23 cellular contexts compared by ENCODE assay signal in the genomic region with DNA sequence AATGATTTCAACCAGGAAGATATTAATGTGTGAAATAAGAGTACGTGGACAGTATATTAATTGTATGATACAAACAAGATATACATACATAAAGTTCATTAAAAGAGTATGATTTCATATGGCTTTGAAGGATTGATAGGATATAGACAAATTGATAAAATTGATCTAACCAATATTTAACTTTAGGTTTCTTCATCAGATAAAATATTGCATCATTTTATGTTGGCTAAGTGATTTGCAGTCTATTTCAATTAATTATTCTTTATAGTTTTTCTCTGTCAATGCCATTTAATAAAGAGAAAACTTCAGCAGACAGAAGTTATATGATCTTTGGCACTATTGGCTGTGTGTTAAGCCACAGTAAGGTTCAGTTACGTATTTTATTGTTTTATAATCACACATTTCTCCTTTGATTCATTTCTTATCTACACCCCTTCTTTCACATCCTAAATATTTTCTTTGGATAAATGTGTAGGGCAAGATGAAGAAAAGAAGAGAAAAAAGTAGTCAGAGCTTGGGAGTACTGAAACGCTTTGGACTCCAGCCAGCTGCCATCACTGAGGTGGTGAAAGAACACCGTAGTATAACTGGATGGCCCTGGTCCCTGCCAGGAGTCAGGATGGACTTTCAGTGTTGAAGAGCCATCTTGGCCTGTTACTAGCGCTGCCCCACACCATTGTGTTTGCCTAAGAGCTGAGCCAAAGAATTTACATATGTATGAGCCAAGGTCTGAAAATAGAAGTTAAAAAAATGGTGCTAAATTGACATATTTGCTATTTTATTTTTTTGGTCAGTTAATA. TPM values are rescaled to one million over a fixed set of nuclear protein-coding genes. Genes with fewer than 3 reads are reported as not detected.
DNase-seq lines count a peak whose midpoint lies in the region; ATAC-seq lines count a peak whose summit lies in the region.
"Had no signal": no experiment of that assay in that cellular context is flagged by ENCODE, and none has a peak within 500 bp of the region (broad histone marks: within the 10 kb centered on the region; RNA-seq: fewer than 3 reads in every experiment).

No MANE protein-coding gene starts in this region.

- H2AK5ac ChIP-seq in mesenchymal stem cell (ENCODE audit: low read length, severe bottlenecking) = no peak overlapping the region

- no peaks in the 10 kb centered on the region for H3K79me1 ChIP-seq in mesenchymal stem cell (replicated peaks; ENCODE audit: low read length, poor library complexity, severe bottlenecking)

- no peak overlapping the region for H3K4ac ChIP-seq in mesenchymal stem cell (ENCODE audit: low read depth in 1 of 2, low read length in 2 of 2)

- H3K14ac ChIP-seq in mesenchymal stem cell (ENCODE audit: low read length in 2 of 2) = no peak overlapping the region

- H3K27ac ChIP-seq in right cardiac atrium (ENCODE audit: low read length) = no peak overlapping the region
- no peak overlapping the region for H3K27ac ChIP-seq in mesenchymal stem cell (ENCODE audit: low read length, poor library complexity, severe bottlenecking)
- H3K27ac ChIP-seq: adrenal gland, breast epithelium, PC-9, skin epidermis, VCaP had no signal

- H2BK120ac ChIP-seq in mesenchymal stem cell (ENCODE audit: low read depth, low read length) = no peak overlapping the region

- no peak overlapping the region for H4K8ac ChIP-seq in mesenchymal stem cell (ENCODE audit: low read length)

- no peak overlapping the region for H2BK12ac ChIP-seq in mesenchymal stem cell (ENCODE audit: low read length in 2 of 2)

- H3K4me1 ChIP-seq in right cardiac atrium (ENCODE audit: control insufficient read depth, insufficient read depth, low read length) = no peaks in the 10 kb centered on the region
- H3K4me1 ChIP-seq in mesenchymal stem cell (ENCODE audit: control insufficient read depth, insufficient read depth, low read depth, low read length) = no peaks in the 10 kb centered on the region
- H3K4me1 ChIP-seq: adrenal gland, breast epithelium had no signal

- H3K18ac ChIP-seq in mesenchymal stem cell (ENCODE audit: low read depth in 1 of 2, low read length in 2 of 2) = no peak overlapping the region

- intact Hi-C loops in right cardiac atrium (cut with DNase I) = no loop called here

- H3K27me3 ChIP-seq in right cardiac atrium (ENCODE audit: control insufficient read depth, insufficient read depth) (no peaks in the 10 kb centered on the region), mesenchymal stem cell (ENCODE audit: control insufficient read depth in 1 of 2, insufficient read depth in 1 of 2, low read length in 2 of 2) (no peaks in the 10 kb centered on the region)
- H3K27me3 ChIP-seq: adrenal gland, breast epithelium had no signal

- H3K9ac ChIP-seq in mesenchymal stem cell (ENCODE audit: low read length) = no peak overlapping the region

- H3K23ac ChIP-seq in mesenchymal stem cell (ENCODE audit: low read length in 2 of 2) = no peak overlapping the region

- no peak overlapping the region for H4K91ac ChIP-seq in mesenchymal stem cell (ENCODE audit: low read length)

- no peak overlapping the region for H2BK15ac ChIP-seq in mesenchymal stem cell (ENCODE audit: low read depth, poor library complexity, severe bottlenecking)

- no peaks in the 10 kb centered on the region for H3K9me3 ChIP-seq in right cardiac atrium (ENCODE audit: control insufficient read depth, low read length)
- no peaks in the 10 kb centered on the region for H3K9me3 ChIP-seq in mesenchymal stem cell (ENCODE audit: control insufficient read depth, low read length)
- H3K9me3 ChIP-seq: adrenal gland, breast epithelium had no signal

- H3K4me3 ChIP-seq in right cardiac atrium (ENCODE audit: low read length) (no peak overlapping the region), mesenchymal stem cell (ENCODE audit: insufficient read depth in 1 of 2, low read depth in 1 of 2, low read length in 2 of 2) (no peak overlapping the region)
- H3K4me3 ChIP-seq: adrenal gland, breast epithelium, PC-9, skin epidermis had no signal

- no peak overlapping the region for H2BK5ac ChIP-seq in mesenchymal stem cell (ENCODE audit: low read depth, low read length, poor library complexity, severe bottlenecking)

- no peak overlapping the region for H2AFZ ChIP-seq in mesenchymal stem cell (ENCODE audit: low read depth, low read length)
- H2AFZ ChIP-seq: PC-9 had no signal

- no peak overlapping the region for H3K4me2 ChIP-seq in mesenchymal stem cell (ENCODE audit: low read length, poor library complexity, severe bottlenecking)
- H3K4me2 ChIP-seq: PC-9 had no signal

- 48% methylated on average over 5 of the region's 5 CpGs for WGBS in right cardiac atrium
- 97% methylated on average over 3 of the region's 5 CpGs for WGBS in mesenchymal stem cell

- no peak for ATAC-seq in right cardiac atrium
- ATAC-seq: HCT116; natural killer cell; stimulated activated naive CD8-positive, alpha-beta T cell treated with anti-CD3 and anti-CD28 coated beads, Interleukin-15, amount 100 ng/mL, for 72 hours; T-helper 17 cell had no signal

- H3K36me3 ChIP-seq in mesenchymal stem cell (ENCODE audit: control insufficient read depth in 1 of 2, insufficient read depth in 2 of 2, low read depth in 1 of 2, low read length in 2 of 2) = no peaks in the 10 kb centered on the region
- H3K36me3 ChIP-seq: adrenal gland, breast epithelium had no signal

- DNase-seq in M059J (ENCODE audit: low read depth) = peak; percentile 1
- DNase-seq in astrocyte of the hippocampus (ENCODE audit: low read depth, low spot score) = peak; percentile 36
- peak in 2 of 3 donors; percentile 21 to 54 for DNase-seq in right cardiac atrium
- peak; percentile 59 for DNase-seq in pons (ENCODE audit: low spot score)
- no peak for DNase-seq in mesenchymal stem cell
- DNase-seq in stimulated activated CD4-positive, alpha-beta T cell treated with anti-CD3 and anti-CD28 coated beads, Interleukin-2, amount 100 ng/mL, for 24 hours = no peak
- no peak for DNase-seq in NCI-H2029 (lab: John Stamatoyannopoulos, UW)
- DNase-seq: activated gamma-delta T cell treated with Interleukin-2 at 50 U/mL for 16 hours; activated T-cell treated with anti-CD3 and anti-CD28 coated beads for 4 hours; mesendoderm; natural killer cell; NCI-H1436 treated with DMSO at 0.1 percent for 48 hours; NCI-H2227 treated with DMSO at 0.1 percent for 48 hours; NCI-H82; PC-9; stimulated activated CD4-positive, alpha-beta T cell treated with anti-CD3 and anti-CD28 coated beads, Interleukin-4, amount 100 ng/mL, for 4 hours; stimulated activated naive CD8-positive, alpha-beta T cell treated with anti-CD3 and anti-CD28 coated beads, Interleukin-15, amount 100 ng/mL, for 72 hours; T-helper 17 cell had no signal

RNA-seq across cellular contexts. Expression of a gene that starts 9.8 kb away (rescaled TPM):
- total RNA-seq in M059J (2014; rRNA removed; shearing (Covaris generic)) = 16.7 and 24.7 TPM in 2 replicates
- total RNA-seq in right cardiac atrium = 1 to 10 TPM; 2.5 to 5.4 (median 3.7) TPM
- 1.2 TPM for polyA plus RNA-seq in right cardiac atrium
- polyA plus RNA-seq in mesenchymal stem cell (2013, experiment 1 of 2) = 10.6 TPM
- polyA plus RNA-seq in mesenchymal stem cell (2013, experiment 2 of 2) = 10.5 TPM

Comparison
In these comparisons a context has a peak if more than half of its experiments do, and no peak if none do; other contexts are left out.
1. DNase-seq: peak in M059J (single experiment), astrocyte of the hippocampus (single experiment), right cardiac atrium (2 of 3) and pons (single experiment); none in mesenchymal stem cell (single experiment), stimulated activated CD4-positive, alpha-beta T cell treated with anti-CD3 and anti-CD28 coated beads, Interleukin-2, amount 100 ng/mL, for 24 hours (0 of 2) and NCI-H2029 (single experiment).